8 cellular contexts compared by ENCODE assay signal in the genomic region with DNA sequence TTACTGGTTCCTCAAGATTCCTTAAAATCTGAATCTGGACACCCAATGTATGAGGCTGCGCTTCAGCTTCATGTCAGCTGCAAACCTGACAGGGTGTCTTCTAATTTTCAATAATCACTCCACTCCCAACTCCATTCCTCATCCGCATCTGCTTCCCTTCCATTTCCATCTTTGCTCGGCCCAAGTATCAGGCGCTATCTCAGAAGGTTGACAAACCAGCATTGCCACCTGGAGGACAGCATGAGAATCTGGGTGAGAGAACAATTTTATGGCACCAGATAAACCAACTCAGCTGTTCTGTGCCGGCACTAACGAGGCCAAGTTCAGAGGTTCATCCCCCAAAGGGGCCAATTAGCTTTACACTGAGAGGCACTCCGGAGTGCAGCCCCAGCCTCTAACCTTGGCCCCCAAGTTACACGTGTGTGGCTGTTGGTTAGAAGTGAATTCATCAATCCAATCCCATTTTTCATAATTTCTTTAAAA.
DNase-seq lines count a peak whose midpoint lies in the region; ATAC-seq and TF ChIP-seq lines count a peak whose summit lies in the region.

No MANE protein-coding gene starts in this region.

- no peaks in the 10 kb centered on the region for H3K9me2 ChIP-seq in SU-DHL-6 (replicated peaks; ENCODE audit: insufficient read depth, low read length)

- H2AK5ac ChIP-seq in neuronal stem cell (ENCODE audit: low read depth, low read length): no peak overlapping the region

- H3K4ac ChIP-seq in neuronal stem cell (ENCODE audit: low read length): no peak overlapping the region

- H3K36me3 ChIP-seq in SU-DHL-6 (ENCODE audit: low read length): no peaks in the 10 kb centered on the region
- H3K36me3 ChIP-seq in neuronal stem cell (replicated peaks in 1 of 2; ENCODE audit: control insufficient read depth in 2 of 2, insufficient read depth in 2 of 2, low read length in 2 of 2): no peaks in the 10 kb centered on the region

- no peaks in the 10 kb centered on the region for H3K79me1 ChIP-seq in neuronal stem cell (ENCODE audit: low read depth, low read length)

- H2BK120ac ChIP-seq in neuronal stem cell (ENCODE audit: low read depth, low read length): no peak overlapping the region

- H3K9ac ChIP-seq in SU-DHL-6 (ENCODE audit: low read length) (0 out of 2 replicates have a peak overlapping the region, but pooled peaks have one; percentile 9), neuronal stem cell (ENCODE audit: low read depth, low read length, poor library complexity) (no peak overlapping the region)

- H3K18ac ChIP-seq in neuronal stem cell (ENCODE audit: low read length): no peak overlapping the region

- no peak overlapping the region for H4K8ac ChIP-seq in neuronal stem cell (ENCODE audit: low read depth, low read length)

- no peaks in the 10 kb centered on the region for H4K20me1 ChIP-seq in SU-DHL-6 (ENCODE audit: low read depth, low read length)

- H3F3A ChIP-seq in SU-DHL-6 (ENCODE audit: insufficient read depth): no peaks in the 10 kb centered on the region

- whole genome bisulfite sequencing in neuronal stem cell (ENCODE audit: extremely low coverage in 2 of 2, insufficient read length in 2 of 2, insufficient replicate concordance in 1 of 2), 2 donors: 100% methylated on average over 1 of the region's 8 CpGs; no CpG with 5 or more reads in 1 of the 2 donors

- H2BK5ac ChIP-seq in neuronal stem cell (ENCODE audit: low read length): no peak overlapping the region

- no peak overlapping the region for H4K91ac ChIP-seq in neuronal stem cell (ENCODE audit: low read depth, low read length, poor library complexity)

- no peak overlapping the region for H2BK15ac ChIP-seq in neuronal stem cell (ENCODE audit: low read length)

- H3K23ac ChIP-seq in neuronal stem cell (ENCODE audit: low read depth, low read length, poor library complexity): no peak overlapping the region

- no peak overlapping the region for H2AFZ ChIP-seq in SU-DHL-6 (ENCODE audit: low read depth, low read length, severe bottlenecking)
- H2AFZ ChIP-seq in neuronal stem cell (ENCODE audit: low read length): peak overlapping the region; percentile 12

- no peak overlapping the region for H3K14ac ChIP-seq in neuronal stem cell (ENCODE audit: low read length)

- no peaks in the 10 kb centered on the region for H3K79me2 ChIP-seq in SU-DHL-6 (ENCODE audit: insufficient read depth, low read length)

- H3K4me2 ChIP-seq in SU-DHL-6 (ENCODE audit: low read depth, low read length, poor library complexity, severe bottlenecking) (no peak overlapping the region), neuronal stem cell (ENCODE audit: insufficient read depth, low read length, poor library complexity, severe bottlenecking) (no peak overlapping the region)

- no peak overlapping the region for H3K4me3 ChIP-seq in SU-DHL-6 (ENCODE audit: insufficient read depth, low read length, poor library complexity, severe bottlenecking)
- no peak overlapping the region for H3K4me3 ChIP-seq in fibroblast of villous mesenchyme (ENCODE audit: low read depth, low read length)
- no peak overlapping the region for H3K4me3 ChIP-seq in neuronal stem cell (ENCODE audit: low read length in 2 of 2)

- no peaks in the 10 kb centered on the region for H3K27me3 ChIP-seq in SU-DHL-6 (ENCODE audit: low read length)
- H3K27me3 ChIP-seq in neuronal stem cell (ENCODE audit: control insufficient read depth in 3 of 3, insufficient read depth in 3 of 3, low read depth in 1 of 3, low read length in 3 of 3): peaks cover 0 to 4% (median 0%) of the 10 kb centered on the region in 3 experiments

- no peaks in the 10 kb centered on the region for H3K9me3 ChIP-seq in SU-DHL-6 (ENCODE audit: insufficient read depth, low read length)
- H3K9me3 ChIP-seq in neuronal stem cell (replicated peaks in 1 of 2; ENCODE audit: control insufficient read depth in 2 of 2, insufficient read depth in 1 of 2, low read depth in 1 of 2, low read length in 2 of 2): no peaks in the 10 kb centered on the region

- no peak overlapping the region for H2BK12ac ChIP-seq in neuronal stem cell (ENCODE audit: low read length)

- no peaks in the 10 kb centered on the region for H3K4me1 ChIP-seq in neuronal stem cell (ENCODE audit: control insufficient read depth in 2 of 2, insufficient read depth in 1 of 2, low read depth in 1 of 2, low read length in 2 of 2)

- DNase-seq in COLO829 (ENCODE audit: low spot score): peak; percentile 71
- DNase-seq in NCI-H1092 treated with DMSO at 0.1 percent for 48 hours (lab: John Stamatoyannopoulos, UW): peak; percentile 64
- peak; percentile 54 for DNase-seq in fibroblast of villous mesenchyme (ENCODE audit: low read depth)
- peak; percentile 47 for DNase-seq in neuronal stem cell (ENCODE audit: low spot score)

- TF ChIP-seq CTCF in SU-DHL-6 (IDR thresholded peaks at IDR 0.05; ENCODE audit: insufficient read depth, low read length, poor library complexity, severe bottlenecking): peak; percentile 27
- peak; percentile 68 for TF ChIP-seq CTCF in fibroblast of villous mesenchyme (IDR thresholded peaks at IDR 0.05; ENCODE audit: insufficient read depth, low read depth, low read length)

- H3K27ac ChIP-seq in SU-DHL-6 (ENCODE audit: low read depth, low read length) (no peak overlapping the region), neuronal stem cell (replicated peaks; ENCODE audit: low read length) (no peak overlapping the region)

- peak; percentile 59 for ATAC-seq in GM19351 (IDR thresholded peaks at IDR 0.05; ENCODE audit: unreplicated experiment)
- no peak for ATAC-seq in GM18861 (IDR thresholded peaks at IDR 0.05; ENCODE audit: unreplicated experiment)
- no peak for ATAC-seq in HG03521 (IDR thresholded peaks at IDR 0.05; ENCODE audit: unreplicated experiment)
